In the genomic region with DNA sequence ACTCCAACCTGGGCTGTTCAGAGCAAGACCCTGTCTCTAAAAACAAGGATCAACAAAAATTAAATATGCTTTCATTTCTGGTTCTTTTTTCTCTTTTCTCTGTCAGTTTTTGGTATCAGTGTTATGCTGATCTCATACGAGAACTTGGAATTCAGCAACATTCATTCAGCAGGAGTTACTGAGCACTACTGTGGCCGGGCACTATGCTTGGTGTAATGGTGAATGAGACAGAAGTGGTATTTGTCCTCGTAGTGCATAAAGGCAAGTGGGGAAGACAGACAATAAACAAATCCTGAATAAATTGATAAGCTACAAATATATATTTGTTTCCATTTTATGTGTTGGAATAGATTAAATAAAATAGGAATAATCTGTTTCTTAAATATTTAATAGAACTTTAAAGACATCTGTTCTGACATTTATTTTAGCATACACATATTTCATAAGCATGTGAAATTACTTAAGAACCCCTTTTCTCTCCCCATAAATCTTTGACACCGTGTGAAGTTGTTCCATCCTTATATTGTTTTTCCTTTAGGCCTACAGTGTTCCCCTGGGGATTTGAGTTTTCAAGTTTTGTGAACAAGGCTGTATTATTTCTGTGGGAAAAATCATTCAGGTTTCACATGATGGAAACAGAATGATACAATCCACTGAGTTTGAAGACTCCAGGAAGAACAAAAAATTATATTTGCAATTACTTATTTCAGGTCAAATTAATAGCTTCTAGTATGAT, we compare ENCODE assay signal across 14 cellular contexts. TPM values are rescaled to one million over a fixed set of nuclear protein-coding genes. Genes with fewer than 3 reads are reported as not detected.
DNase-seq lines count a peak whose midpoint lies in the region; ATAC-seq and TF ChIP-seq lines count a peak whose summit lies in the region.
"Had no signal": no experiment of that assay in that cellular context is flagged by ENCODE, and none has a peak within 500 bp of the region (broad histone marks: within the 10 kb centered on the region; RNA-seq: fewer than 3 reads in every experiment).

No MANE protein-coding gene starts in this region.

- H3K4me1 ChIP-seq in left ventricle myocardium inferior = peaks cover 65% of the 10 kb centered on the region
- peaks cover 32% of the 10 kb centered on the region for H3K4me1 ChIP-seq in suprapubic skin

- intact Hi-C loops in left ventricle myocardium inferior (cut with micrococcal nuclease) = no loop called here
- intact Hi-C loops in left cardiac atrium (cut with DNase I) = no loop called here

- H3K4me3 Mint-ChIP-seq in chondrocyte (ENCODE audit: unreplicated experiment) (no peak overlapping the region), immature natural killer cell (no peak overlapping the region)
- H3K4me3 Mint-ChIP-seq: activated CD8-positive, alpha-beta memory T cell treated with anti-CD3 and anti-CD28 coated beads, Interleukin-2, amount 10 ng/mL, durations not matched to agents 7 days and 5 days had no signal

- TF ChIP-seq EP300 in suprapubic skin (IDR thresholded peaks at IDR 0.05) = no peak

- TF ChIP-seq CTCF in left ventricle myocardium inferior (IDR thresholded peaks at IDR 0.05; ENCODE audit: borderline replicate concordance) (no peak), chondrocyte (IDR thresholded peaks at IDR 0.05) (no peak), suprapubic skin (IDR thresholded peaks at IDR 0.05) (no peak)

- H3K9me3 Mint-ChIP-seq in chondrocyte (ENCODE audit: low read depth) = no peaks in the 10 kb centered on the region
- no peaks in the 10 kb centered on the region for H3K9me3 Mint-ChIP-seq in immature natural killer cell

- H3K27ac Mint-ChIP-seq in chondrocyte (ENCODE audit: unreplicated experiment) = peak overlapping the region; percentile 85
- H3K27ac Mint-ChIP-seq in immature natural killer cell = peak overlapping the region in 5 of 6 donors; percentile 1 to 59 (median 28)
- H3K27ac Mint-ChIP-seq: activated CD8-positive, alpha-beta memory T cell treated with anti-CD3 and anti-CD28 coated beads, Interleukin-2, amount 10 ng/mL, durations not matched to agents 7 days and 5 days; progenitor cell of endocrine pancreas had no signal

- H3K27ac ChIP-seq in left ventricle myocardium inferior (replicated peaks) (peak overlapping the region; percentile 54), suprapubic skin (peak overlapping the region; percentile 57)
- H3K27ac ChIP-seq: KMS-11 had no signal

- H3K36me3 ChIP-seq in left ventricle myocardium inferior (peaks cover 11% of the 10 kb centered on the region), suprapubic skin (no peaks in the 10 kb centered on the region)

- no peaks in the 10 kb centered on the region for H3K27me3 ChIP-seq in left ventricle myocardium inferior (ENCODE audit: low read depth)
- no peaks in the 10 kb centered on the region for H3K27me3 ChIP-seq in suprapubic skin

- no peak overlapping the region for H3K4me3 ChIP-seq in left ventricle myocardium inferior
- H3K4me3 ChIP-seq in suprapubic skin = no peak overlapping the region

- H3K4me1 Mint-ChIP-seq in chondrocyte (ENCODE audit: low read depth) (peaks cover 43% of the 10 kb centered on the region), immature natural killer cell (peaks cover 55 to 76% of the 10 kb centered on the region in 2 donors)

- no peaks in the 10 kb centered on the region for H3K9me3 ChIP-seq in left ventricle myocardium inferior (replicated peaks)
- H3K9me3 ChIP-seq in suprapubic skin = no peaks in the 10 kb centered on the region

- 51% methylated on average over 4 of the region's 4 CpGs for WGBS in suprapubic skin

- TF ChIP-seq POLR2A in suprapubic skin (IDR thresholded peaks at IDR 0.05) = no peak

- no peak for ATAC-seq in left cardiac atrium
- ATAC-seq: activated CD8-positive, alpha-beta memory T cell treated with anti-CD3 and anti-CD28 coated beads, Interleukin-2, amount 10 ng/mL, durations not matched to agents 7 days and 5 days had no signal

- H3K36me3 Mint-ChIP-seq in chondrocyte (ENCODE audit: low read depth) (no peaks in the 10 kb centered on the region), immature natural killer cell (no peaks in the 10 kb centered on the region)

- no peaks in the 10 kb centered on the region for H3K27me3 Mint-ChIP-seq in chondrocyte (ENCODE audit: low read depth)
- peaks cover 0 to 3% (median 2%) of the 10 kb centered on the region in 3 donors for H3K27me3 Mint-ChIP-seq in immature natural killer cell (ENCODE audit: low read depth in 3 of 3)
- H3K27me3 Mint-ChIP-seq: activated CD8-positive, alpha-beta memory T cell treated with anti-CD3 and anti-CD28 coated beads, Interleukin-2, amount 10 ng/mL, durations not matched to agents 7 days and 5 days; progenitor cell of endocrine pancreas had no signal

- DNase-seq in left ventricle myocardium inferior (no peak), left cardiac atrium (no peak), chondrocyte (ENCODE audit: low spot score) (no peak), immature natural killer cell (no peak), suprapubic skin (ENCODE audit: low spot score in 2 of 2) (no peak), DMS114 treated with DMSO at 0.1 percent for 48 hours (lab: John Stamatoyannopoulos, UW; ENCODE audit: unreplicated experiment) (no peak), T1000 (lab: John Stamatoyannopoulos, UW) (no peak)
- no peak for DNase-seq in activated naive CD4-positive, alpha-beta T cell (lab: John Stamatoyannopoulos, UW)
- DNase-seq: activated CD8-positive, alpha-beta memory T cell treated with anti-CD3 and anti-CD28 coated beads, Interleukin-2, amount 10 ng/mL, durations not matched to agents 7 days and 5 days; EL; NCI-H1436; NCI-H446 had no signal

RNA-seq across cellular contexts. Expression of a gene that starts 24.6 kb away (rescaled TPM):
- 37.6 TPM for total RNA-seq in left ventricle myocardium inferior
- 10 to 100 TPM; 39.9 to 46.0 TPM for total RNA-seq in left cardiac atrium
- total RNA-seq in chondrocyte = 29.3 to 35.9 TPM (median 33.3 TPM) in 3 replicates
- 10 to 100 TPM; 37.8 to 44.7 (median 43.5) TPM for polyA plus RNA-seq in immature natural killer cell
- 10 to 100 TPM; 42.2 to 63.3 (median 51.9) TPM for total RNA-seq in suprapubic skin
